Comparison of ENCODE assay signal across 1 cellular context in the genomic region with DNA sequence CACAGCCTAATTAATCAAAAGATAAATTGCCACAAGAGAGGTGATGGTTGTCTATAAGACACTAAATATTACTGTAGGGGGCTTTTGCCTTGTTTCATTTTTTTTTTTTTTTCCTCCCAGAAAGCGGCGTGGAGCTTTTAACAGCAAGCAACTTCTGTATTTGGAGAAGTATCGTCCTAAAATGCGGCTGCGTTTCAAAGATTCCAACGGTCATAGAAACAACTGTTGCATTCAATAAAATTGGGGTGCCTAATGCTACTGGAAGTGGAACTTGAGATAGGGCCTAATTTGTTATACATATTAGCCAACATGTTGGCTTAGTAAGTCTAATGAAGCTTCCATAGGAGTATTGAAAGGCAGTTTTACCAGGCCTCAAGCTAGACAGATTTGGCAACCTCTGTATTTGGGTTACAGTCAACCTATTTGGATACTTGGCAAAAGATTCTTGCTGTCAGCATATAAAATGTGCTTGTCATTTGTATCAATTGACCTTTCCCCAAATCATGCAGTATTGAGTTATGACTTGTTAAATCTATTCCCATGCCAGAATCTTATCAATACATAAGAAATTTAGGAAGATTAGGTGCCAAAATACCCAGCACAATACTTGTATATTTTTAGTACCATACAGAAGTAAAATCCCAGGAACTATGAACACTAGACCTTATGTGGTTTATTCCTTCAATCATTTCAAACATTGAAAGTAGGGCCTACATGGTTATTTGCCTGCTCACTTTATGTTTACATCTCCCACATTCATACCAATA.
TF ChIP-seq lines count a peak whose summit lies in the region.

No MANE protein-coding gene starts in this region.

TF ChIP-seq in SK-N-SH, 30 proteins besides CTCF, POLR2A, EP300 and RAD21:
- TF ChIP-seq TAF1 (IDR thresholded peaks at IDR 0.05; ENCODE audit: borderline replicate concordance, low read depth, low read length) (no peak), GATA2 (CRISPR knock-in tag; IDR thresholded peaks at IDR 0.05) (no peak), FOSL2 (IDR thresholded peaks at IDR 0.05; ENCODE audit: borderline replicate concordance, low read depth) (no peak), PBX3 (IDR thresholded peaks at IDR 0.05) (no peak), YY1 (IDR thresholded peaks at IDR 0.05; ENCODE audit: low read depth) (no peak), RCOR1 (IDR thresholded peaks at IDR 0.05; ENCODE audit: low read length) (no peak), MEF2A (IDR thresholded peaks at IDR 0.05; ENCODE audit: borderline replicate concordance, low read depth) (no peak), NRF1 (IDR thresholded peaks at IDR 0.05; ENCODE audit: low read depth, low read length) (no peak), NFIC (IDR thresholded peaks at IDR 0.05; ENCODE audit: borderline replicate concordance) (no peak)
